In genomic region chr2:11749646-11750349, GRCh38 we compare ENCODE assay signal across 8 cellular contexts. TPM values are rescaled to one million over a fixed set of nuclear protein-coding genes. Genes with fewer than 3 reads are reported as not detected.
A peak's percentile ranks its signal among the peaks of the same experiment; 100 is the strongest.
DNase-seq lines count a peak whose midpoint lies in the region; ATAC-seq, FAIRE-seq and TF ChIP-seq lines count a peak whose summit lies in the region.

No MANE protein-coding gene starts in this region.

- no peak for TF ChIP-seq CTCF in fibroblast of villous mesenchyme (IDR thresholded peaks at IDR 0.05; ENCODE audit: insufficient read depth, low read depth, low read length)
- TF ChIP-seq CTCF in vagina (IDR thresholded peaks at IDR 0.05): no peak

- peaks cover 81% of the 10 kb centered on the region for H3K4me1 ChIP-seq in vagina

- H3K27ac ChIP-seq in vagina: peak overlapping the region; percentile 25

- no peak for DNase-seq in stimulated activated naive CD8-positive, alpha-beta T cell treated with anti-CD3 and anti-CD28 coated beads, Interleukin-15, Interleukin-2, amounts not matched to agents 100 U/mL and 50 U/mL, for 24 hours
- DNase-seq in RPMI7951 (ENCODE audit: low read depth) (peak; percentile 59), fibroblast of villous mesenchyme (ENCODE audit: low read depth) (peak; percentile 56), vagina (ENCODE audit: extremely low spot score in 2 of 2) (no peak), CD1c-positive myeloid dendritic cell (ENCODE audit: extremely low spot score) (no peak), urothelium cell line (ENCODE audit: low spot score) (no peak), Right ventricle myocardium inferior (ENCODE audit: missing footprints) (no peak)

- peaks cover 90% of the 10 kb centered on the region for H3K4me1 Mint-ChIP-seq in stimulated activated naive CD8-positive, alpha-beta T cell treated with anti-CD3 and anti-CD28 coated beads, Interleukin-15, Interleukin-2, amounts not matched to agents 100 ng/mL and 50 ng/mL, for 24 hours (ENCODE audit: low read depth)

- peaks cover 4% of the 10 kb centered on the region for H3K36me3 Mint-ChIP-seq in stimulated activated naive CD8-positive, alpha-beta T cell treated with anti-CD3 and anti-CD28 coated beads, Interleukin-15, Interleukin-2, amounts not matched to agents 100 ng/mL and 50 ng/mL, for 24 hours (ENCODE audit: low read depth)

- no peaks in the 10 kb centered on the region for H3K9me3 Mint-ChIP-seq in stimulated activated naive CD8-positive, alpha-beta T cell treated with anti-CD3 and anti-CD28 coated beads, Interleukin-15, Interleukin-2, amounts not matched to agents 100 ng/mL and 50 ng/mL, for 24 hours

- intact Hi-C loops in vagina (cut with DNase I): no loop called here
- intact Hi-C loops in Right ventricle myocardium inferior (cut with DNase I): no loop called here

- no peaks in the 10 kb centered on the region for H3K27me3 ChIP-seq in vagina

- H3K27me3 Mint-ChIP-seq in stimulated activated naive CD8-positive, alpha-beta T cell treated with anti-CD3 and anti-CD28 coated beads, Interleukin-15, Interleukin-2, amounts not matched to agents 100 ng/mL and 50 ng/mL, for 24 hours: no peaks in the 10 kb centered on the region

- H3K4me3 ChIP-seq in fibroblast of villous mesenchyme (ENCODE audit: low read depth, low read length): no peak overlapping the region
- H3K4me3 ChIP-seq in vagina: no peak overlapping the region

- TF ChIP-seq POLR2A in vagina (IDR thresholded peaks at IDR 0.05): no peak

- peak overlapping the region; percentile 84 for H3K4me3 Mint-ChIP-seq in stimulated activated naive CD8-positive, alpha-beta T cell treated with anti-CD3 and anti-CD28 coated beads, Interleukin-15, Interleukin-2, amounts not matched to agents 100 ng/mL and 50 ng/mL, for 24 hours

- H3K36me3 ChIP-seq in vagina: no peaks in the 10 kb centered on the region

- ATAC-seq in stimulated activated naive CD8-positive, alpha-beta T cell treated with anti-CD3 and anti-CD28 coated beads, Interleukin-15, Interleukin-2, amounts not matched to agents 100 U/mL and 50 U/mL, for 24 hours: no peak
- ATAC-seq in Right ventricle myocardium inferior: no peak

- peak overlapping the region; percentile 84 for H3K27ac Mint-ChIP-seq in stimulated activated naive CD8-positive, alpha-beta T cell treated with anti-CD3 and anti-CD28 coated beads, Interleukin-15, Interleukin-2, amounts not matched to agents 100 ng/mL and 50 ng/mL, for 24 hours

- no peaks in the 10 kb centered on the region for H3K9me3 ChIP-seq in vagina

- no peak for FAIRE-seq in urothelium cell line (lab: Jason Lieb, UNC)

RNA-seq across cellular contexts. Expression of gene LPIN1, which starts 3.4 kb away (rescaled TPM):
- 22.6 and 25.0 TPM in 2 replicates for total RNA-seq in RPMI7951 (2014; rRNA removed; shearing (Covaris generic))
- total RNA-seq in fibroblast of villous mesenchyme (62.2 and 69.6 TPM in 2 replicates), vagina (67.5 TPM), Right ventricle myocardium inferior (64.6 TPM)

Comparison
In these comparisons a context has a peak if more than half of its experiments do, and no peak if none do; other contexts are left out.
1. DNase-seq: peak in RPMI7951 (single experiment) and fibroblast of villous mesenchyme (single experiment); none in stimulated activated naive CD8-positive, alpha-beta T cell treated with anti-CD3 and anti-CD28 coated beads, Interleukin-15, Interleukin-2, amounts not matched to agents 100 U/mL and 50 U/mL, for 24 hours (single experiment), vagina (0 of 2), CD1c-positive myeloid dendritic cell (single experiment), urothelium cell line (single experiment) and Right ventricle myocardium inferior (single experiment).